Comparison of ENCODE assay signal across 8 cellular contexts in the genomic region with DNA sequence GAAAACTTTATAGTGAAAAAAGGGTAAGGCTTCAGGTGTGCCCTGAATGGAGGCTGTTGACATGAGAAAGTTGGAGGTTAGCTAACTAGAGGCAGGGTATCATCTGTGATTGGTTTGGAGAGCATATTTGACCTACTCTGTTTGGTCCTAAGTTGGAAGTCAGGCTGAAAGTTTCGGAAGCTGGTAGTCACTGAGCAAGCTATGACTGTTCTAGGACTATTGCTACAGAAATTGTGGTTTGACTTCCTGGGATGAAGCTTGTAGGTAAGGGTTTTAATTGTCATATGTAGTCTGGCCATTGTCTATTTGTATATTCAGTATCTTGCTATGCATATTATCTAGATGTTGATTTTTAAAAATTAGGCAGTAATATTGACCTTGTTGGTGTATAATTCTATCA.
"Had no signal": no experiment of that assay in that cellular context is flagged by ENCODE, and none has a peak within 500 bp of the region (broad histone marks: within the 10 kb centered on the region; RNA-seq: fewer than 3 reads in every experiment).

No MANE protein-coding gene starts in this region.

- DNase-seq: GDM1, GF-D8 had no signal

- H3K4me3 ChIP-seq: GM12878 had no signal

- ATAC-seq: GM12878 had no signal

- FAIRE-seq: G401.6, GM12878, GM12891, GM12892, GM18507, GM19239 had no signal
